In the genomic region with DNA sequence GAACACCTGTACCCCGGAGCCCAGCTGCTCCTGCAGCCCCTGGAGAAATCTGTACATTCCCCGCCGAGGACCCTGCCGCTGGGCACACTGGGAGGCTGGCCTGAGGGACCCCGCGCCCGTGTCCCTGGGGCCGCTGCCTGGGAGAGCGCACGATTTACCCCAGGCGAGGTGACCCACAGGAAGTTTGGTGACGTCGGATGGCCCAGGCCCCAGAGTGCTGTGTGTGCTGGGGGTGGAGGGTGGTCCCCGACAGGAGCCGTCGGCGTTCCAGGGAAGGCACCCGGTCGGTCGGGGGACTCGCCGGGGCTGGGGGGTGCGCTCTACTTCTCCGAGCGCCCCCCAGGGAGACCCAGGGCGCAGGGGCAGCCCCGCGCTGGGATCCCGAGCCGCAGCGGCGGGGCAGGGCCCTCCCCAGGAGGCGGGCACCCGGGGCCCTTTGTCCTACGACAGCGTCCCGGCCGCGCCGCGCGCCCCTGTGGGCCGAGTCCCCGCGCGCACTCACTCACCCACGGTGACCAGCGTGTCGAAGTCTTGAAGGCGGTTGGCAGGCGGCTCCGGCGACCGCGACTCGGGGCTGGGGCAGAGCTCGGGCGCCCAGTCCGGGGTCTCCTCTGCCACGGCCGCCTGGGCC, we compare ENCODE assay signal across 8 cellular contexts.
DNase-seq lines count a peak whose midpoint lies in the region; ATAC-seq and TF ChIP-seq lines count a peak whose summit lies in the region.
"Not testable (repeated sequence)": the region's sequence is repeated elsewhere in the genome, so short reads cannot be mapped to it uniquely, and the experiment has no call there.

No MANE protein-coding gene starts in this region.

- H3K27me3 Mint-ChIP-seq in stimulated activated naive CD8-positive, alpha-beta T cell treated with anti-CD3 and anti-CD28 coated beads, Interleukin-15, amount 100 ng/mL, for 72 hours: not testable (repeated sequence)

- H4K20me1 ChIP-seq in HCT116 (ENCODE audit: insufficient read depth): not testable (repeated sequence)

- not testable (repeated sequence) for H3K27me3 ChIP-seq in HCT116 (ENCODE audit: insufficient read depth, low read length); foreskin keratinocyte

- not testable (repeated sequence) for H3K9me3 ChIP-seq in HCT116 (ENCODE audit: control insufficient read depth in 1 of 2, insufficient read depth in 1 of 2, low read depth in 1 of 2, low read length in 2 of 2)

- H3K27ac ChIP-seq in HCT116 (ENCODE audit: low read depth, low read length); foreskin keratinocyte: not testable (repeated sequence)

- H3K4me2 ChIP-seq in HCT116 (ENCODE audit: low read length): not testable (repeated sequence)

- not testable (repeated sequence) for DNase-seq in HCT116 (ENCODE audit: low read depth, low spot score); foreskin keratinocyte; stimulated activated naive CD8-positive, alpha-beta T cell treated with anti-CD3 and anti-CD28 coated beads, Interleukin-15, amount 100 ng/mL, for 72 hours

- H3K9me2 ChIP-seq in HCT116 (ENCODE audit: insufficient read depth): not testable (repeated sequence)

- not testable (repeated sequence) for H3K36me3 ChIP-seq in HCT116 (ENCODE audit: control insufficient read depth in 1 of 2, insufficient read depth in 2 of 2, low read length in 2 of 2)

- H3K27ac Mint-ChIP-seq in stimulated activated naive CD8-positive, alpha-beta T cell treated with anti-CD3 and anti-CD28 coated beads, Interleukin-15, amount 100 ng/mL, for 72 hours: not testable (repeated sequence)

- H3K4me3 Mint-ChIP-seq in stimulated activated naive CD8-positive, alpha-beta T cell treated with anti-CD3 and anti-CD28 coated beads, Interleukin-15, amount 100 ng/mL, for 72 hours: not testable (repeated sequence)

- RAD21 ChIA-PET in HCT116 (lab: Charles Lee; ENCODE audit: low non-redundant PET in 1 of 2, low total read pairs in 2 of 2, uncharacterized antibody in 2 of 2, unreplicated experiment in 2 of 2): not testable (repeated sequence)

- H3K79me2 ChIP-seq in HCT116 (ENCODE audit: insufficient read depth, low read length): not testable (repeated sequence)

- intact Hi-C loops in HCT116 (cut with micrococcal nuclease): not testable (repeated sequence)

- not testable (repeated sequence) for TF ChIP-seq RAD21 in HCT116 (IDR thresholded peaks at IDR 0.05; ENCODE audit: low read depth)

- not testable (repeated sequence) for H3K9ac ChIP-seq in HCT116 (ENCODE audit: low read length)

- H2AFZ ChIP-seq in HCT116 (ENCODE audit: low read depth, low read length, poor library complexity, severe bottlenecking): not testable (repeated sequence)

- not testable (repeated sequence) for TF ChIP-seq CTCF in HCT116 (IDR thresholded peaks at IDR 0.05 in 2 of 3, conservative IDR thresholded peaks at IDR 0.05 in 1 of 3; ENCODE audit: borderline replicate concordance in 1 of 3, insufficient read depth in 1 of 3, low read depth in 2 of 3, low read length in 2 of 3); foreskin keratinocyte (conservative IDR thresholded peaks at IDR 0.05)

- TF ChIP-seq POLR2A in HCT116 (IDR thresholded peaks at IDR 0.05; ENCODE audit: borderline replicate concordance, extremely low read depth, insufficient read depth, insufficient read length): not testable (repeated sequence)

- not testable (repeated sequence) for BruUV-seq in HCT116 (replicated peaks; lab: Mats Ljungman, UMichigan)

- CTCF ChIA-PET in HCT116 (lab: Charles Lee): not testable (repeated sequence)

- not testable (repeated sequence) for H3K4me3 ChIP-seq in HCT116 (replicated peaks in 1 of 2; ENCODE audit: low read depth in 1 of 2, low read length in 2 of 2)

- POLR2A ChIA-PET in HCT116 (lab: Charles Lee): not testable (repeated sequence)

- H3K4me1 Mint-ChIP-seq in stimulated activated naive CD8-positive, alpha-beta T cell treated with anti-CD3 and anti-CD28 coated beads, Interleukin-15, amount 100 ng/mL, for 72 hours: not testable (repeated sequence)

- H3K4me1 ChIP-seq in HCT116 (ENCODE audit: control insufficient read depth in 1 of 2, insufficient read depth in 2 of 2, low read length in 2 of 2); foreskin keratinocyte: not testable (repeated sequence)

- H3K9me3 Mint-ChIP-seq in stimulated activated naive CD8-positive, alpha-beta T cell treated with anti-CD3 and anti-CD28 coated beads, Interleukin-15, amount 100 ng/mL, for 72 hours: not testable (repeated sequence)

- peak; percentile 46 for ATAC-seq in GM18909 (IDR thresholded peaks at IDR 0.05; ENCODE audit: poor library complexity, unreplicated experiment)
- ATAC-seq in GM21360 (IDR thresholded peaks at IDR 0.05; ENCODE audit: unreplicated experiment): peak; percentile 31
- ATAC-seq in HCT116: peak; percentile 24
- peak; percentile 39 for ATAC-seq in HG02970 (IDR thresholded peaks at IDR 0.05; ENCODE audit: low FRiP score, unreplicated experiment)
- peak; percentile 38 for ATAC-seq in HG03280 (IDR thresholded peaks at IDR 0.05; ENCODE audit: unreplicated experiment)
- ATAC-seq in SK-N-SH treated with all-trans-retinoic acid at 6 μM for 48 hours: peak; percentile 47
- peak; percentile 25 for ATAC-seq in foreskin keratinocyte
- ATAC-seq in stimulated activated naive CD8-positive, alpha-beta T cell treated with anti-CD3 and anti-CD28 coated beads, Interleukin-15, amount 100 ng/mL, for 72 hours: peak; percentile 59
